10 cellular contexts compared by ENCODE assay signal in the genomic region with DNA sequence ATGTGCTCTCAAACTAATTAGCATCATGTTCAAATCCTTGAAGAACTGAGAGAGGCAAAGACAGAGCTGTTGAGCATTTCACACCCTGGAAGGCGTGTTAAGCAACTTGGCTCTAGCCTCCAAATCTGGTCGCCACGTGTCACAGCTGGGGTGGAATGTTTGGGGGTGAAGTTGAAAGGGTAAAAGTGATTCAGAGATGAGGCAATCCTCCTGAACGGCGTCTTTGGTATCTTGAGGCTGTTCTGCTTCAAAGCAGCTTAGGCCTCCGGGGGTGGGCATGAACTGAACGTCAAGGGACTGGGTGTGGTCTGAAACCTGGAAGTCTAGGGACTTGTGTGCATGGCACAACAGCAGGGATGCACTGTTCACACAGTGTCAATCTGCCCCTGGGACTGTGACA.
A peak's percentile ranks its signal among the peaks of the same experiment; 100 is the strongest.
DNase-seq lines count a peak whose midpoint lies in the region; ATAC-seq, FAIRE-seq and TF ChIP-seq lines count a peak whose summit lies in the region.
"Had no signal": no experiment of that assay in that cellular context is flagged by ENCODE, and none has a peak within 500 bp of the region (broad histone marks: within the 10 kb centered on the region; RNA-seq: fewer than 3 reads in every experiment).

No MANE protein-coding gene starts in this region.

- no peaks in the 10 kb centered on the region for H3K9me3 ChIP-seq in K562 (replicated peaks; ENCODE audit: control insufficient read depth, insufficient read depth, low read depth, low read length)
- H3K9me3 ChIP-seq in transverse colon = no peaks in the 10 kb centered on the region
- H3K9me3 ChIP-seq: body of pancreas, mucosa of descending colon had no signal

- H3K27ac Mint-ChIP-seq in activated naive CD4-positive, alpha-beta T cell treated with anti-CD3 and anti-CD28 coated beads for 36 hours = no peak overlapping the region
- no peak overlapping the region for H3K27ac Mint-ChIP-seq in activated naive CD4-positive, alpha-beta T cell treated with anti-CD3 and anti-CD28 coated beads, Interleukin-2, amount 10 ng/mL, durations not matched to agents 7 days and 5 days

- no peaks in the 10 kb centered on the region for H3K27me3 Mint-ChIP-seq in activated naive CD4-positive, alpha-beta T cell treated with anti-CD3 and anti-CD28 coated beads for 36 hours (ENCODE audit: low read depth)
- H3K27me3 Mint-ChIP-seq in activated naive CD4-positive, alpha-beta T cell treated with anti-CD3 and anti-CD28 coated beads, Interleukin-2, amount 10 ng/mL, durations not matched to agents 7 days and 5 days = no peaks in the 10 kb centered on the region

- peaks cover 3% of the 10 kb centered on the region for H3K36me3 Mint-ChIP-seq in activated naive CD4-positive, alpha-beta T cell treated with anti-CD3 and anti-CD28 coated beads for 36 hours (ENCODE audit: low read depth)
- no peaks in the 10 kb centered on the region for H3K36me3 Mint-ChIP-seq in activated naive CD4-positive, alpha-beta T cell treated with anti-CD3 and anti-CD28 coated beads, Interleukin-2, amount 10 ng/mL, durations not matched to agents 7 days and 5 days

- TF ChIP-seq EP300 in K562 (IDR thresholded peaks at IDR 0.05; ENCODE audit: low read length) = no peak
- TF ChIP-seq EP300 in transverse colon (IDR thresholded peaks at IDR 0.05; ENCODE audit: low read depth) = no peak

- intact Hi-C loops in activated naive CD4-positive, alpha-beta T cell treated with anti-CD3 and anti-CD28 coated beads for 36 hours (cut with micrococcal nuclease) = no loop called here
- intact Hi-C loops in K562 (cut with micrococcal nuclease) (loop anchor here (10.0 kb wide), 1 partner anchor 230 kb away; a partner anchor contains a TSS), transverse colon (cut with DNase I; ENCODE audit: low total_unique reads) (no loop called here)

- peaks cover 3% of the 10 kb centered on the region for H3K9me1 ChIP-seq in K562 (ENCODE audit: control insufficient read depth, insufficient read depth, low read length)

- no peak overlapping the region for H2AFZ ChIP-seq in K562 (ENCODE audit: low read depth, low read length)

- no peaks in the 10 kb centered on the region for H3K27me3 ChIP-seq in K562 (ENCODE audit: control insufficient read depth in 2 of 2, insufficient read depth in 2 of 2, low read length in 2 of 2)
- H3K27me3 ChIP-seq in kidney epithelial cell (ENCODE audit: control insufficient read depth, insufficient read depth, low read length) = no peaks in the 10 kb centered on the region
- H3K27me3 ChIP-seq in transverse colon = no peaks in the 10 kb centered on the region
- H3K27me3 ChIP-seq: body of pancreas had no signal

- peaks cover 7% of the 10 kb centered on the region for H3K4me1 Mint-ChIP-seq in activated naive CD4-positive, alpha-beta T cell treated with anti-CD3 and anti-CD28 coated beads for 36 hours (ENCODE audit: low read depth)
- no peaks in the 10 kb centered on the region for H3K4me1 Mint-ChIP-seq in activated naive CD4-positive, alpha-beta T cell treated with anti-CD3 and anti-CD28 coated beads, Interleukin-2, amount 10 ng/mL, durations not matched to agents 7 days and 5 days

- no peaks in the 10 kb centered on the region for H3K9me3 Mint-ChIP-seq in activated naive CD4-positive, alpha-beta T cell treated with anti-CD3 and anti-CD28 coated beads for 36 hours
- no peaks in the 10 kb centered on the region for H3K9me3 Mint-ChIP-seq in activated naive CD4-positive, alpha-beta T cell treated with anti-CD3 and anti-CD28 coated beads, Interleukin-2, amount 10 ng/mL, durations not matched to agents 7 days and 5 days

- ATAC-seq in K562 = no peak
- ATAC-seq: body of pancreas, mucosa of descending colon had no signal

- CTCF ChIA-PET in activated naive CD4-positive, alpha-beta T cell treated with anti-CD3 and anti-CD28 coated beads for 36 hours (lab: Charles Lee) = interaction anchor here (0.5 kb wide), 1 partner anchor 9 kb away, joined by 4 read pairs; no protein-coding TSS in a partner anchor
- CTCF ChIA-PET in activated naive CD4-positive, alpha-beta T cell treated with anti-CD3 and anti-CD28 coated beads, Interleukin-2, amount 10 ng/mL, durations not matched to agents 7 days and 5 days (lab: Charles Lee) = interaction anchor here (0.6 kb wide), 1 partner anchor 107 kb away, joined by 3 read pairs; no protein-coding TSS in a partner anchor
- CTCF ChIA-PET in K562 (lab: Yijun Ruan, JAX; ENCODE audit: low intra/inter-chr PET ratio) = no interaction called here

- DNase-seq in activated naive CD4-positive, alpha-beta T cell treated with anti-CD3 and anti-CD28 coated beads for 36 hours = peak; percentile 11
- DNase-seq in activated naive CD4-positive, alpha-beta T cell treated with anti-CD3 and anti-CD28 coated beads, Interleukin-2, amount 10 ng/mL, durations not matched to agents 7 days and 5 days = no peak
- DNase-seq in K562 (ENCODE audit: extremely low read depth in 1 of 4, low spot score in 3 of 4) (peak in 1 of 4 experiments; percentile 27), kidney epithelial cell (ENCODE audit: low read depth) (peak; percentile 54), transverse colon (no peak), middle frontal gyrus (ENCODE audit: extremely low spot score, low spot score) (no peak), iPS-NIHi7 (ENCODE audit: extremely low spot score) (no peak)
- DNase-seq in effector CD8-positive, alpha-beta T cell (lab: John Stamatoyannopoulos, UW) = no peak
- DNase-seq: body of pancreas, mucosa of descending colon had no signal

- in situ Hi-C loops in K562 (cut with MboI) (no loop called here), transverse colon (cut with MboI; ENCODE audit: low pct_ligation_motif_present in 1 of 4, low pct_unique_long_range_greater_than_20kb in 1 of 4, low sequenced_read_pairs in 3 of 4) (no loop called here)

- peaks cover 3% of the 10 kb centered on the region; the same call in 1 of the 3 replicates for H3K79me2 ChIP-seq in K562 (ENCODE audit: control insufficient read depth, insufficient read depth, low read length)

- peaks cover 46% of the 10 kb centered on the region; the same call in 2 of the 3 replicates for H3K36me3 ChIP-seq in K562 (ENCODE audit: control insufficient read depth, insufficient read depth, low read length)
- no peaks in the 10 kb centered on the region for H3K36me3 ChIP-seq in kidney epithelial cell (ENCODE audit: control insufficient read depth, insufficient read depth, low read length)
- peaks cover 0 to under 1% (median 0%) of the 10 kb centered on the region in 4 donors for H3K36me3 ChIP-seq in transverse colon

- 45% methylated on average over 7 of the region's 7 CpGs for WGBS in K562 (ENCODE audit: insufficient coverage, low coverage, missing lambda C conversion rate)
- 55 to 93% methylated on average over 3 to 7 of the region's 7 CpGs for WGBS in transverse colon (ENCODE audit: low coverage in 1 of 2), 2 donors

- H3K4me3 ChIP-seq in K562 = no peak overlapping the region
- no peak overlapping the region for H3K4me3 ChIP-seq in kidney epithelial cell (ENCODE audit: low read depth, low read length)
- H3K4me3 ChIP-seq in transverse colon = no peak overlapping the region
- H3K4me3 ChIP-seq: body of pancreas, mucosa of descending colon had no signal

- no peaks in the 10 kb centered on the region for H4K20me1 ChIP-seq in K562 (replicated peaks; ENCODE audit: control insufficient read depth, insufficient read depth, low read length)

- H3K27ac ChIP-seq in K562 (ENCODE audit: extremely low read depth, low read depth, low read length) (no peak overlapping the region), transverse colon (peak overlapping the region; percentile 76 to 86 (median 80))

- no peak for TF ChIP-seq RAD21 in K562 (CRISPR knock-in tag; conservative IDR thresholded peaks at IDR 0.05 in 1 of 2, IDR thresholded peaks at IDR 0.05 in 1 of 2)

- peaks cover 37 to 49% of the 10 kb centered on the region in 2 experiments for H3K4me1 ChIP-seq in K562 (replicated peaks in 1 of 2; ENCODE audit: control insufficient read depth in 2 of 2, insufficient read depth in 2 of 2, low read length in 2 of 2)
- H3K4me1 ChIP-seq in transverse colon = peaks cover 14 to 38% (median 26%) of the 10 kb centered on the region in 4 donors

- no peak overlapping the region for H3K4me3 Mint-ChIP-seq in activated naive CD4-positive, alpha-beta T cell treated with anti-CD3 and anti-CD28 coated beads for 36 hours
- no peak overlapping the region for H3K4me3 Mint-ChIP-seq in activated naive CD4-positive, alpha-beta T cell treated with anti-CD3 and anti-CD28 coated beads, Interleukin-2, amount 10 ng/mL, durations not matched to agents 7 days and 5 days

- BruUV-seq in K562 (replicated peaks; lab: Mats Ljungman, UMichigan) = no TSS peak

- no peak for TF ChIP-seq POLR2A in K562 (conservative IDR thresholded peaks at IDR 0.05)
- TF ChIP-seq POLR2A in transverse colon (IDR thresholded peaks at IDR 0.05) = no peak

- POLR2A ChIA-PET in K562 (lab: Yijun Ruan, JAX) = interaction anchor here (0.7 to 1.0 kb wide), 3 partner anchors 11 to 150 kb away, joined by 3 to 4 read pairs (median 3); no protein-coding TSS in a partner anchor

- FAIRE-seq in K562 (lab: Jason Lieb, UNC) = no peak

- no peak overlapping the region for H3K9ac ChIP-seq in K562 (ENCODE audit: insufficient read depth in 1 of 2, low read depth in 2 of 2, low read length in 2 of 2)

- H3K4me2 ChIP-seq in K562 (ENCODE audit: insufficient read depth, low read length) = no peak overlapping the region

- TF ChIP-seq CTCF in K562 (IDR thresholded peaks at IDR 0.05 in 2 of 3, conservative IDR thresholded peaks at IDR 0.05 in 1 of 3; ENCODE audit: insufficient read depth in 2 of 3, low read depth in 1 of 3, low read length in 3 of 3) (no peak), kidney epithelial cell (IDR thresholded peaks at IDR 0.05; ENCODE audit: insufficient read depth, low read length, poor library complexity, severe bottlenecking) (no peak), transverse colon (IDR thresholded peaks at IDR 0.05) (no peak)

TF ChIP-seq in K562, 482 proteins besides CTCF, POLR2A, EP300 and RAD21 (continues in another document):
- peak; percentile 38; the same call in 1 of the 2 replicates for TF ChIP-seq EGR1 (conservative IDR thresholded peaks at IDR 0.05)
- TF ChIP-seq NUFIP1 (IDR thresholded peaks at IDR 0.05; ENCODE audit: partially characterized antibody) = no peak
- TF ChIP-seq, protein P1, sequence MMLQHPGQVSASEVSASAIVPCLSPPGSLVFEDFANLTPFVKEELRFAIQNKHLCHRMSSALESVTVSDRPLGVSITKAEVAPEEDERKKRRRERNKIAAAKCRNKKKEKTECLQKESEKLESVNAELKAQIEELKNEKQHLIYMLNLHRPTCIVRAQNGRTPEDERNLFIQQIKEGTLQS (IDR thresholded peaks at IDR 0.05) = peak; percentile 38; the same call in 1 of the 2 replicates
- TF ChIP-seq, protein P1 (CRISPR knock-in tag; conservative IDR thresholded peaks at IDR 0.05) = no peak
- TF ChIP-seq NCOA6 (IDR thresholded peaks at IDR 0.05) = no peak

Comparison
In these comparisons a context has a peak if more than half of its experiments do, and no peak if none do; other contexts are left out.
1. DNase-seq: peak in activated naive CD4-positive, alpha-beta T cell treated with anti-CD3 and anti-CD28 coated beads for 36 hours (single experiment) and kidney epithelial cell (single experiment); none in activated naive CD4-positive, alpha-beta T cell treated with anti-CD3 and anti-CD28 coated beads, Interleukin-2, amount 10 ng/mL, durations not matched to agents 7 days and 5 days (single experiment), transverse colon (single experiment), middle frontal gyrus (single experiment), effector CD8-positive, alpha-beta T cell (single experiment) and iPS-NIHi7 (single experiment).